ENCODE assay signal across 9 cellular contexts in the genomic region with DNA sequence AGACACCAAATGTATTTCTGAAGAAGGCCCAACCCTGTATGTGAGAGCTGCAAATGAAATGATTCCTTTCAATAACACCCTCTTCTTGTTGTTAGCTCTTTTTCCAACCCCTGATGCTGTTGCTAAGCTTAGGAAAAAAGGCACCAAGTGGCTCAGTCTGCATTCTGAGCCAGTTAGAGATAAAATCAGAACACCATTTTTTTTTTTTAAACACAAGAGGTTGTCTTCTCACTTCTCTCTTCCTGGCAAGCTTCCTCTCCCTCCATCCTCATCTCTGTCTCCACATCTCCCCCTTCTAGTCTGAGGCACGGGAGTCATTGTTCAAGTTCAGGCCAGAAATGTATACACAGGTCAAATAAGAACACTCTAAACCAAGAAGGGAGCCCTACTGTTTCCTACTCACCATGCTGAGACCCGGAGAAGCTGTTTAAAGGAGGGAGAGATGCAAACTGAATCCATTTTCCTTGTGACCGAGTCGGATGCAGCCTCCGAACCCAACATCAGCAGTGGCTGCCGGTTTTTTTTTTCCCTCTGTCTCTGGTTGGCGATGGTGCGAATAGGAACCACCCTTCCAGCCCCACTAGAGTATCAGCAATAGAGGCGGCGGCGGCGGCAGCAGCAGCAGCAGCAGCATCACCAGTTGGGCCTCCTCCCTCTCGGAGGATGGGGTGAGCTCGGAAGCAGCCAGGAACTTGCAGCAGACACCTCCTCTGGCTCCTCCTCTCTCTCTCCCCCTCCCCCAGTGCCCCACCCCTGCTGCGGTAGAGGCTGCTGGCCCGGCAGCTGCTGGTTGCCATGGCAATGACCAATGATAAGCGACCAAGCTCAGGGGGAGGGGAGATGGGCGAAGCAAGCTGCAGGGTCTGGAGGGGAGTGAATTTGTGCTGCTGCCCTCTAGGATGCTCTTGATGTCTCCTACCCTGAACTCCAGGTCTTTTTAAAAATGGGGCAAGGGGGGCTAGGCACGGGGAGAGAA. TPM values are rescaled to one million over a fixed set of nuclear protein-coding genes. Genes with fewer than 3 reads are reported as not detected.
DNase-seq lines count a peak whose midpoint lies in the region; ATAC-seq and TF ChIP-seq lines count a peak whose summit lies in the region.
"Had no signal": no experiment of that assay in that cellular context is flagged by ENCODE, and none has a peak within 500 bp of the region (broad histone marks: within the 10 kb centered on the region; RNA-seq: fewer than 3 reads in every experiment).

A gene (minus strand): TSS at position 676 of the 976 bp plus-strand sequence. CDS start 110,922 bp downstream, outside the sequence.

- no peak within 1 kb of the TSS for H3K27ac ChIP-seq in ACC112 (ENCODE audit: low read depth, low read length)
- H3K27ac ChIP-seq: C4-2B had no signal

- H3K36me3 ChIP-seq in ACC112 (ENCODE audit: insufficient read depth, low read length), result no peaks in the 10 kb centered on the region

- TF ChIP-seq CTCF in fibroblast of the aortic adventitia (IDR thresholded peaks at IDR 0.05; ENCODE audit: insufficient read depth, low read length) (no peak), neural crest cell (conservative IDR thresholded peaks at IDR 0.05) (no peak)

- H3K79me2 ChIP-seq in ACC112 (ENCODE audit: control insufficient read depth, insufficient read depth, low read length, unreplicated experiment), result no peaks in the 10 kb centered on the region

- H3K4me3 ChIP-seq in ACC112 (ENCODE audit: low read depth, low read length) (peak within 1 kb of the TSS; percentile 73), fibroblast of the aortic adventitia (ENCODE audit: low read depth, low read length) (peak within 1 kb of the TSS; percentile 46)

- peaks cover 33% of the 10 kb centered on the region for H3K4me1 Mint-ChIP-seq in neural crest cell
- H3K4me1 Mint-ChIP-seq in stimulated activated naive CD8-positive, alpha-beta T cell treated with anti-CD3 and anti-CD28 coated beads, Interleukin-15, Interleukin-2, amounts not matched to agents 100 ng/mL and 50 ng/mL, for 24 hours (ENCODE audit: low read depth), result peaks cover 26% of the 10 kb centered on the region

- DNase-seq in HUDEP-2 (lab: John Stamatoyannopoulos, UW; ENCODE audit: unreplicated experiment in 76 of 76), result peak in 39 of 76 experiments; percentile 1 to 49 (median 11)
- DNase-seq in NOMO-1 treated with DMSO at 0.1 percent for 48 hours (lab: John Stamatoyannopoulos, UW; ENCODE audit: unreplicated experiment), result peak; percentile 34
- peak; percentile 68 for DNase-seq in activated T-helper 1 cell treated with Interleukin-2 at 50 U/mL for 16 hours (ENCODE audit: low read depth)
- peak; percentile 55 for DNase-seq in fibroblast of the aortic adventitia (ENCODE audit: low read depth)
- DNase-seq in neural crest cell (ENCODE audit: low read depth, low spot score), result peak; percentile 93

- peaks cover 25% of the 10 kb centered on the region for H3K27me3 ChIP-seq in ACC112 (ENCODE audit: insufficient read depth, low read length)

- no peaks in the 10 kb centered on the region for H3K4me1 ChIP-seq in ACC112 (ENCODE audit: control insufficient read depth, insufficient read depth, low read length, unreplicated experiment)

- peak; percentile 85 for ATAC-seq in GM19351 (IDR thresholded peaks at IDR 0.05; ENCODE audit: unreplicated experiment)

- H2AFZ ChIP-seq in ACC112 (ENCODE audit: low read length, unreplicated experiment), result peak within 1 kb of the TSS; percentile 77

- no peaks in the 10 kb centered on the region for H3K9me3 Mint-ChIP-seq in neural crest cell
- no peaks in the 10 kb centered on the region for H3K9me3 Mint-ChIP-seq in stimulated activated naive CD8-positive, alpha-beta T cell treated with anti-CD3 and anti-CD28 coated beads, Interleukin-15, Interleukin-2, amounts not matched to agents 100 ng/mL and 50 ng/mL, for 24 hours

- H3K27me3 Mint-ChIP-seq in neural crest cell (ENCODE audit: low read depth), result no peaks in the 10 kb centered on the region
- no peaks in the 10 kb centered on the region for H3K27me3 Mint-ChIP-seq in stimulated activated naive CD8-positive, alpha-beta T cell treated with anti-CD3 and anti-CD28 coated beads, Interleukin-15, Interleukin-2, amounts not matched to agents 100 ng/mL and 50 ng/mL, for 24 hours

- H3K27ac Mint-ChIP-seq in neural crest cell (ENCODE audit: unreplicated experiment), result peak within 1 kb of the TSS; percentile 100
- H3K27ac Mint-ChIP-seq in stimulated activated naive CD8-positive, alpha-beta T cell treated with anti-CD3 and anti-CD28 coated beads, Interleukin-15, Interleukin-2, amounts not matched to agents 100 ng/mL and 50 ng/mL, for 24 hours, result peak within 1 kb of the TSS; percentile 84

- peak within 1 kb of the TSS; percentile 92 for H3K4me3 Mint-ChIP-seq in neural crest cell
- H3K4me3 Mint-ChIP-seq in stimulated activated naive CD8-positive, alpha-beta T cell treated with anti-CD3 and anti-CD28 coated beads, Interleukin-15, Interleukin-2, amounts not matched to agents 100 ng/mL and 50 ng/mL, for 24 hours, result peak within 1 kb of the TSS; percentile 89

- H3K36me3 Mint-ChIP-seq in neural crest cell (ENCODE audit: low read depth), result no peaks in the 10 kb centered on the region
- no peaks in the 10 kb centered on the region for H3K36me3 Mint-ChIP-seq in stimulated activated naive CD8-positive, alpha-beta T cell treated with anti-CD3 and anti-CD28 coated beads, Interleukin-15, Interleukin-2, amounts not matched to agents 100 ng/mL and 50 ng/mL, for 24 hours (ENCODE audit: low read depth)

RNA-seq across cellular contexts. Expression of the gene that starts here (rescaled TPM):
- total RNA-seq in fibroblast of the aortic adventitia (ENCODE audit: low replicate concordance) (1.4 and 2.4 TPM in 2 replicates), neural crest cell (35.6 and 36.8 TPM in 2 replicates)

Comparison
In these comparisons a context has a peak if more than half of its experiments do, and no peak if none do; other contexts are left out.
1. RNA of the gene that starts here (total RNA-seq): 35.6 to 36.8 TPM in neural crest cell; 1.4 to 2.4 TPM in fibroblast of the aortic adventitia; every median in the first group is over 10 times any median in the second.
2. DNase-seq: peak in every context shown above with its lines; median percentile 93 in neural crest cell; 68 in activated T-helper 1 cell treated with Interleukin-2 at 50 U/mL for 16 hours; 55 in fibroblast of the aortic adventitia; 34 in NOMO-1 treated with DMSO at 0.1 percent for 48 hours; 11 in HUDEP-2.